Comparison of ENCODE assay signal across 30 cellular contexts in genomic region chr4:24885342-24885741, GRCh38. TPM values are rescaled to one million over a fixed set of nuclear protein-coding genes. Genes with fewer than 3 reads are reported as not detected.
A peak's percentile ranks its signal among the peaks of the same experiment; 100 is the strongest.
DNase-seq lines count a peak whose midpoint lies in the region; ATAC-seq and TF ChIP-seq lines count a peak whose summit lies in the region.
"Had no signal": no experiment of that assay in that cellular context is flagged by ENCODE, and none has a peak within 500 bp of the region (broad histone marks: within the 10 kb centered on the region; RNA-seq: fewer than 3 reads in every experiment).

No MANE protein-coding gene starts in this region.

- ATAC-seq in left cardiac atrium (peak; percentile 18 to 61), Right ventricle myocardium superior (ENCODE audit: poor library complexity) (no peak), upper lobe of right lung (peak; percentile 52)
- ATAC-seq in stimulated activated naive B cell treated with anti-CD40 and anti-IgM and Interleukin-4, amounts not matched to agents 10 μg/mL and 1 μg/mL and 100 μg/mL, for 72 hours (replicated peaks), result no peak
- ATAC-seq in activated CD8-positive, alpha-beta memory T cell treated with anti-CD3 and anti-CD28 coated beads, Interleukin-2, amount 10 ng/mL, durations not matched to agents 7 days and 5 days, result no peak
- ATAC-seq: natural killer cell, Right ventricle myocardium inferior had no signal

- H3K9me3 Mint-ChIP-seq in stimulated activated naive B cell treated with anti-CD40 and anti-IgM and Interleukin-4, amounts not matched to agents 10 μg/mL and 1 μg/mL and 100 μg/mL, for 72 hours, result peaks cover 0 to 2% of the 10 kb centered on the region in 2 donors
- H3K9me3 Mint-ChIP-seq in activated CD8-positive, alpha-beta memory T cell treated with anti-CD3 and anti-CD28 coated beads, Interleukin-2, amount 10 ng/mL, durations not matched to agents 7 days and 5 days (ENCODE audit: low read depth), result no peaks in the 10 kb centered on the region
- H3K9me3 Mint-ChIP-seq: activated CD4-positive, alpha-beta T cell treated with anti-CD3 and anti-CD28 coated beads, Interleukin-2, amount 10 ng/mL, durations not matched to agents 7 days and 5 days; natural killer cell had no signal

- CTCF ChIA-PET in activated CD8-positive, alpha-beta memory T cell treated with anti-CD3 and anti-CD28 coated beads, Interleukin-2, amount 10 ng/mL, durations not matched to agents 7 days and 5 days (lab: Charles Lee), result no interaction called here

- H3K27me3 ChIP-seq in upper lobe of right lung, result no peaks in the 10 kb centered on the region
- H3K27me3 ChIP-seq: adrenal gland, BE2C, stomach had no signal

- H3K4me1 ChIP-seq in upper lobe of right lung, result no peaks in the 10 kb centered on the region
- H3K4me1 ChIP-seq: adrenal gland, BE2C, prostate gland had no signal

- no peak for TF ChIP-seq CTCF in upper lobe of right lung (IDR thresholded peaks at IDR 0.05)

- DNase-seq in left cardiac atrium (no peak), Right ventricle myocardium superior (no peak), globus pallidus (ENCODE audit: low spot score) (peak; percentile 33), occipital lobe (lab: John Stamatoyannopoulos, UW) (peak; percentile 49), upper lobe of right lung (no peak), SHP77 treated with DMSO at 0.1 percent for 48 hours (lab: John Stamatoyannopoulos, UW) (no peak)
- no peak for DNase-seq in stimulated activated naive B cell treated with anti-CD40 and anti-IgM and Interleukin-4, amounts not matched to agents 10 μg/mL and 1 μg/mL and 100 μg/mL, for 72 hours
- DNase-seq in activated CD8-positive, alpha-beta memory T cell treated with anti-CD3 and anti-CD28 coated beads, Interleukin-2, amount 10 ng/mL, durations not matched to agents 7 days and 5 days, result no peak
- DNase-seq: 8988T; activated CD4-positive, alpha-beta T cell treated with anti-CD3 and anti-CD28 coated beads, Interleukin-2, amount 10 ng/mL, durations not matched to agents 7 days and 5 days; activated CD8-positive, alpha-beta memory T cell treated with anti-CD3 and anti-CD28 coated beads, Interleukin-2, amount 50 U/mL, for 48 hours; activated gamma-delta T cell; BE2C; cerebellar nuclear complex; COR-L47; DND-41; H9; kidney glomerular epithelial cell; natural killer cell; NCI-H2029; NCI-H226; NCI-H774; stimulated activated CD4-positive, alpha-beta T cell treated with anti-CD3 and anti-CD28 coated beads, Interleukin-4, amount 100 ng/mL, for 4 hours; stomach; T-helper 1 cell had no signal

- H3K4me3 ChIP-seq in upper lobe of right lung, result no peak overlapping the region
- H3K4me3 ChIP-seq: adrenal gland, prostate gland, stomach had no signal

- H3K4me3 Mint-ChIP-seq in stimulated activated naive B cell treated with anti-CD40 and anti-IgM and Interleukin-4, amounts not matched to agents 10 μg/mL and 1 μg/mL and 100 μg/mL, for 72 hours, result no peak overlapping the region
- H3K4me3 Mint-ChIP-seq in activated CD8-positive, alpha-beta memory T cell treated with anti-CD3 and anti-CD28 coated beads, Interleukin-2, amount 10 ng/mL, durations not matched to agents 7 days and 5 days, result no peak overlapping the region
- H3K4me3 Mint-ChIP-seq: activated CD4-positive, alpha-beta T cell treated with anti-CD3 and anti-CD28 coated beads, Interleukin-2, amount 10 ng/mL, durations not matched to agents 7 days and 5 days; H9; natural killer cell had no signal

- no peak overlapping the region for H3K27ac Mint-ChIP-seq in stimulated activated naive B cell treated with anti-CD40 and anti-IgM and Interleukin-4, amounts not matched to agents 10 μg/mL and 1 μg/mL and 100 μg/mL, for 72 hours
- H3K27ac Mint-ChIP-seq in activated CD8-positive, alpha-beta memory T cell treated with anti-CD3 and anti-CD28 coated beads, Interleukin-2, amount 10 ng/mL, durations not matched to agents 7 days and 5 days, result no peak overlapping the region
- H3K27ac Mint-ChIP-seq: activated CD4-positive, alpha-beta T cell treated with anti-CD3 and anti-CD28 coated beads, Interleukin-2, amount 10 ng/mL, durations not matched to agents 7 days and 5 days; H9; natural killer cell had no signal

- no peaks in the 10 kb centered on the region for H3K36me3 ChIP-seq in upper lobe of right lung
- H3K36me3 ChIP-seq: adrenal gland, BE2C, prostate gland had no signal

- intact Hi-C loops in left cardiac atrium (cut with DNase I), result no loop called here
- intact Hi-C loops in Right ventricle myocardium superior (cut with DNase I), result no loop called here
- intact Hi-C loops in upper lobe of right lung (cut with DNase I), result no loop called here

- H3K27me3 Mint-ChIP-seq in stimulated activated naive B cell treated with anti-CD40 and anti-IgM and Interleukin-4, amounts not matched to agents 10 μg/mL and 1 μg/mL and 100 μg/mL, for 72 hours, result peaks cover 7 to 9% of the 10 kb centered on the region in 2 donors
- no peaks in the 10 kb centered on the region for H3K27me3 Mint-ChIP-seq in activated CD8-positive, alpha-beta memory T cell treated with anti-CD3 and anti-CD28 coated beads, Interleukin-2, amount 10 ng/mL, durations not matched to agents 7 days and 5 days

- no peak overlapping the region for H3K27ac ChIP-seq in upper lobe of right lung
- H3K27ac ChIP-seq: adrenal gland, KMS-11, prostate gland, stomach had no signal

- H3K9me3 ChIP-seq in upper lobe of right lung, result no peaks in the 10 kb centered on the region
- H3K9me3 ChIP-seq: adrenal gland, BE2C, prostate gland, stomach had no signal

- no peaks in the 10 kb centered on the region for H3K36me3 Mint-ChIP-seq in stimulated activated naive B cell treated with anti-CD40 and anti-IgM and Interleukin-4, amounts not matched to agents 10 μg/mL and 1 μg/mL and 100 μg/mL, for 72 hours
- H3K36me3 Mint-ChIP-seq in activated CD8-positive, alpha-beta memory T cell treated with anti-CD3 and anti-CD28 coated beads, Interleukin-2, amount 10 ng/mL, durations not matched to agents 7 days and 5 days, result no peaks in the 10 kb centered on the region
- H3K36me3 Mint-ChIP-seq: natural killer cell had no signal

- no peaks in the 10 kb centered on the region for H3K4me1 Mint-ChIP-seq in stimulated activated naive B cell treated with anti-CD40 and anti-IgM and Interleukin-4, amounts not matched to agents 10 μg/mL and 1 μg/mL and 100 μg/mL, for 72 hours
- H3K4me1 Mint-ChIP-seq in activated CD8-positive, alpha-beta memory T cell treated with anti-CD3 and anti-CD28 coated beads, Interleukin-2, amount 10 ng/mL, durations not matched to agents 7 days and 5 days, result no peaks in the 10 kb centered on the region
- H3K4me1 Mint-ChIP-seq: activated CD4-positive, alpha-beta T cell treated with anti-CD3 and anti-CD28 coated beads, Interleukin-2, amount 10 ng/mL, durations not matched to agents 7 days and 5 days; natural killer cell had no signal

RNA-seq across cellular contexts. Expression of gene CCDC149, which starts 27.5 kb away (rescaled TPM):
- total RNA-seq in left cardiac atrium, result 10 to 100 TPM; 14.9 to 19.5 TPM
- 10.8 TPM for total RNA-seq in Right ventricle myocardium superior
- 20.9 TPM for total RNA-seq in occipital lobe
- total RNA-seq in upper lobe of right lung, result 28.7 TPM
- not detected for total RNA-seq in activated CD8-positive, alpha-beta memory T cell treated with anti-CD3 and anti-CD28 coated beads, Interleukin-2, amount 10 ng/mL, durations not matched to agents 7 days and 5 days
- total RNA-seq: activated CD4-positive, alpha-beta T cell treated with anti-CD3 and anti-CD28 coated beads, Interleukin-2, amount 10 ng/mL, durations not matched to agents 7 days and 5 days; OCI-LY7 had no signal

Comparison
In these comparisons a context has a peak if more than half of its experiments do, and no peak if none do; other contexts are left out.
1. ATAC-seq: peak in left cardiac atrium (2 of 2) and upper lobe of right lung (single experiment); none in Right ventricle myocardium superior (single experiment), stimulated activated naive B cell treated with anti-CD40 and anti-IgM and Interleukin-4, amounts not matched to agents 10 μg/mL and 1 μg/mL and 100 μg/mL, for 72 hours (0 of 2) and activated CD8-positive, alpha-beta memory T cell treated with anti-CD3 and anti-CD28 coated beads, Interleukin-2, amount 10 ng/mL, durations not matched to agents 7 days and 5 days (single experiment).
2. DNase-seq: peak in globus pallidus (single experiment) and occipital lobe (single experiment); none in left cardiac atrium (single experiment), Right ventricle myocardium superior (single experiment), upper lobe of right lung (single experiment), SHP77 treated with DMSO at 0.1 percent for 48 hours (single experiment), stimulated activated naive B cell treated with anti-CD40 and anti-IgM and Interleukin-4, amounts not matched to agents 10 μg/mL and 1 μg/mL and 100 μg/mL, for 72 hours (single experiment) and activated CD8-positive, alpha-beta memory T cell treated with anti-CD3 and anti-CD28 coated beads, Interleukin-2, amount 10 ng/mL, durations not matched to agents 7 days and 5 days (single experiment).
3. RNA of gene CCDC149, which starts 27.5 kb away (total RNA-seq): 28.7 TPM in upper lobe of right lung (single experiment), 20.9 TPM in occipital lobe (single experiment), 14.9 to 19.5 TPM in left cardiac atrium and 10.8 TPM in Right ventricle myocardium superior (single experiment); not detected in activated CD8-positive, alpha-beta memory T cell treated with anti-CD3 and anti-CD28 coated beads, Interleukin-2, amount 10 ng/mL, durations not matched to agents 7 days and 5 days; every median in the first group is over 10 times any median in the second.